14 cellular contexts compared by ENCODE assay signal in the genomic region with DNA sequence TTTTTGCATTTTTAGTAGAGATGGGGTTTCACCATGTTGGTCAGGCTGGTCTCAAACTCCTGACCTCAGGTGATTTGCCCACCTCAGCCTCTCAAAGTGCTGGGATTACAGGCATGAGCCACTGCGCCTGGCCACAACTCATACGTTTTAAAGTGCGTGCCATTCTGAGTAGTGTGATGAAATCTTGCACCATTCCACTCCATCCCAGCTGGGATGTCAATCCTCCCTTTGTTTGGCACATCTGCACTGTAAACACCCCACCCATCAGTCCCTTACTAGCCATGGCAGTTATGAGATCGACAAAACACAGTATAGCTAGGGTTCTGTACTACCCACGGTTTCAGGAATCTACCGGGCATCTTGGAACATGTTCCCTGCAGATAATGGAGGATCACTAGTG. TPM values are rescaled to one million over a fixed set of nuclear protein-coding genes. Genes with fewer than 3 reads are reported as not detected.
DNase-seq lines count a peak whose midpoint lies in the region; ATAC-seq and TF ChIP-seq lines count a peak whose summit lies in the region.
"Not testable (repeated sequence)": the region's sequence is repeated elsewhere in the genome, so short reads cannot be mapped to it uniquely, and the experiment has no call there.
"Had no signal": no experiment of that assay in that cellular context is flagged by ENCODE, and none has a peak within 500 bp of the region (broad histone marks: within the 10 kb centered on the region; RNA-seq: fewer than 3 reads in every experiment).

No MANE protein-coding gene starts in this region.

- not testable (repeated sequence) for BruUV-seq in IMR-90 (replicated peaks; lab: Mats Ljungman, UMichigan)

- no CpG with 5 or more reads among the region's 6 CpGs for WGBS in IMR-90 (ENCODE audit: extremely low coverage in 2 of 2, insufficient read length in 1 of 2), 2 experiments
- WGBS in esophagus squamous epithelium, 2 donors: 30 to 69% methylated on average over 6 of the region's 6 CpGs
- no CpG with 5 or more reads among the region's 6 CpGs for WGBS in trophoblast cell (ENCODE audit: extremely low coverage, insufficient coverage, insufficient read length)
- 78% methylated on average over 6 of the region's 6 CpGs for WGBS in smooth muscle cell (ENCODE audit: low lambda C conversion rate)

- not testable (repeated sequence) for H3K79me2 ChIP-seq in trophoblast cell (ENCODE audit: control insufficient read depth, insufficient read depth, low read length, poor library complexity); smooth muscle cell (ENCODE audit: low read depth)

- H3K4me1 ChIP-seq in IMR-90 (ENCODE audit: control insufficient read depth, insufficient read depth, low read length); trophoblast cell (ENCODE audit: control insufficient read depth in 1 of 2, insufficient read depth in 2 of 2, low read length in 2 of 2); smooth muscle cell (ENCODE audit: low read depth): not testable (repeated sequence)
- H3K4me1 ChIP-seq in esophagus squamous epithelium: peaks cover 0 to 14% (median 0%) of the 10 kb centered on the region in 3 donors

- not testable (repeated sequence) for H2BK12ac ChIP-seq in trophoblast cell (ENCODE audit: low read length)

- H3K9ac ChIP-seq in IMR-90 (ENCODE audit: low read depth, low read length); trophoblast cell (ENCODE audit: low read length): not testable (repeated sequence)
- H3K9ac ChIP-seq in smooth muscle cell (ENCODE audit: low read depth): peak overlapping the region; percentile 39

- not testable (repeated sequence) for H3K9me3 Mint-ChIP-seq in endothelial cell (ENCODE audit: unreplicated experiment)

- H3K27me3 Mint-ChIP-seq in endothelial cell (ENCODE audit: unreplicated experiment): peaks cover 13% of the 10 kb centered on the region

- H4K20me1 ChIP-seq in IMR-90 (ENCODE audit: insufficient read depth, low read length); smooth muscle cell (ENCODE audit: low read depth): not testable (repeated sequence)

- H3K4me3 ChIP-seq in IMR-90 (ENCODE audit: insufficient read depth, low read depth, low read length); esophagus squamous epithelium; trophoblast cell (ENCODE audit: low read depth, low read length); smooth muscle cell: not testable (repeated sequence)

- H2BK120ac ChIP-seq in IMR-90 (ENCODE audit: low read depth, low read length); trophoblast cell (ENCODE audit: insufficient read depth, low read length, poor library complexity): not testable (repeated sequence)

- not testable (repeated sequence) for TF ChIP-seq CTCF in IMR-90 (conservative IDR thresholded peaks at IDR 0.05; ENCODE audit: low read depth, low read length); endothelial cell (IDR thresholded peaks at IDR 0.05; ENCODE audit: unreplicated experiment); esophagus squamous epithelium (IDR thresholded peaks at IDR 0.05); smooth muscle cell (IDR thresholded peaks at IDR 0.05; ENCODE audit: borderline replicate concordance, insufficient read depth, poor library complexity, severe bottlenecking)

- not testable (repeated sequence) for H3K36me3 Mint-ChIP-seq in endothelial cell (ENCODE audit: low read depth, unreplicated experiment)

- not testable (repeated sequence) for H2AK5ac ChIP-seq in IMR-90 (ENCODE audit: low read depth, low read length); trophoblast cell (ENCODE audit: low read length)

- H3K9me3 ChIP-seq in IMR-90 (ENCODE audit: control insufficient read depth, insufficient read depth, low read length); esophagus squamous epithelium; trophoblast cell (ENCODE audit: insufficient read depth, low read depth, low read length); smooth muscle cell (replicated peaks; ENCODE audit: low read depth): not testable (repeated sequence)

- H3K56ac ChIP-seq in IMR-90 (ENCODE audit: extremely low read depth, insufficient read depth, low read length): not testable (repeated sequence)

- in situ Hi-C loops in IMR-90 (cut with MboI; ENCODE audit: low sequenced_read_pairs): not testable (repeated sequence)

- not testable (repeated sequence) for H3K18ac ChIP-seq in IMR-90 (ENCODE audit: low read depth, low read length); trophoblast cell (ENCODE audit: low read length)

- not testable (repeated sequence) for H4K91ac ChIP-seq in IMR-90 (ENCODE audit: insufficient read depth, low read depth, low read length)
- H4K91ac ChIP-seq in trophoblast cell (ENCODE audit: low read depth, low read length): peak overlapping the region; percentile 1

- intact Hi-C loops in IMR-90 (cut with micrococcal nuclease); esophagus squamous epithelium (cut with DNase I): not testable (repeated sequence)

- H2BK5ac ChIP-seq in IMR-90 (ENCODE audit: low read depth, low read length, poor library complexity, severe bottlenecking); trophoblast cell (ENCODE audit: low read depth, low read length, poor library complexity): not testable (repeated sequence)

- not testable (repeated sequence) for H4K8ac ChIP-seq in IMR-90 (ENCODE audit: low read depth in 2 of 2, low read length in 2 of 2); trophoblast cell (ENCODE audit: low read depth, low read length)

- peaks cover 10% of the 10 kb centered on the region for H3K4me1 Mint-ChIP-seq in endothelial cell (ENCODE audit: unreplicated experiment)

- H2AK9ac ChIP-seq in IMR-90 (replicated peaks; ENCODE audit: low read depth, low read length, poor library complexity): not testable (repeated sequence)

- H3K27me3 ChIP-seq in IMR-90 (ENCODE audit: control insufficient read depth, insufficient read depth, low read length); esophagus squamous epithelium; trophoblast cell (ENCODE audit: insufficient read depth, low read length); smooth muscle cell (ENCODE audit: low read depth): not testable (repeated sequence)

- POLR2A ChIA-PET in IMR-90 (lab: Charles Lee; ENCODE audit: unreplicated experiment): not testable (repeated sequence)

- DNase-seq in IMR-90; endothelial cell (ENCODE audit: low spot score); epithelial cell of prostate (ENCODE audit: low read depth, low spot score); esophagus squamous epithelium (lab: John Stamatoyannopoulos, UW); smooth muscle cell (lab: John Stamatoyannopoulos, UW; ENCODE audit: unreplicated experiment): not testable (repeated sequence)
- peak; percentile 33 to 89 for DNase-seq in trophoblast cell

- not testable (repeated sequence) for TF ChIP-seq POLR2A in IMR-90 (IDR thresholded peaks at IDR 0.05; ENCODE audit: low read depth, low read length); esophagus squamous epithelium (IDR thresholded peaks at IDR 0.05)

- not testable (repeated sequence) for H3K14ac ChIP-seq in IMR-90 (replicated peaks; ENCODE audit: low read depth, low read length); trophoblast cell (ENCODE audit: low read length)

- H3K79me1 ChIP-seq in IMR-90 (ENCODE audit: low read depth in 1 of 2, low read length in 2 of 2); trophoblast cell (ENCODE audit: low read length): not testable (repeated sequence)

- H3K4me2 ChIP-seq in IMR-90 (ENCODE audit: low read depth, low read length); trophoblast cell (ENCODE audit: low read length); smooth muscle cell: not testable (repeated sequence)

- H2BK20ac ChIP-seq in IMR-90 (ENCODE audit: low read depth, low read length): not testable (repeated sequence)

- not testable (repeated sequence) for H3K27ac ChIP-seq in IMR-90 (ENCODE audit: insufficient read depth, low read length)
- H3K27ac ChIP-seq in epithelial cell of prostate: peak overlapping the region; percentile 46
- peak overlapping the region; percentile 65 to 79 (median 73) for H3K27ac ChIP-seq in esophagus squamous epithelium
- peak overlapping the region; percentile 13 for H3K27ac ChIP-seq in trophoblast cell (ENCODE audit: low read depth, low read length)
- H3K27ac ChIP-seq in smooth muscle cell (ENCODE audit: low read depth): peak overlapping the region; percentile 83

- H2AFZ ChIP-seq in IMR-90 (replicated peaks; ENCODE audit: low read length, poor library complexity); trophoblast cell (ENCODE audit: insufficient read depth, low read length, poor library complexity); smooth muscle cell (ENCODE audit: low read depth): not testable (repeated sequence)

- not testable (repeated sequence) for H3K9me1 ChIP-seq in IMR-90 (ENCODE audit: insufficient read depth, low read length)

- H3K23ac ChIP-seq in IMR-90 (ENCODE audit: low read depth, low read length): 0 out of 2 replicates have a peak overlapping the region, but pooled peaks have one; percentile 25
- H3K23ac ChIP-seq in trophoblast cell (ENCODE audit: low read length): not testable (repeated sequence)

- not testable (repeated sequence) for H4K12ac ChIP-seq in trophoblast cell (ENCODE audit: low read depth, low read length)

- not testable (repeated sequence) for H3K4ac ChIP-seq in IMR-90 (ENCODE audit: low read depth, low read length); trophoblast cell (ENCODE audit: low read depth, low read length)

- dilution Hi-C loops in IMR-90 (cut with HindIII; ENCODE audit: low sequenced_read_pairs, unreplicated experiment): not testable (repeated sequence)

- not testable (repeated sequence) for H3K27ac Mint-ChIP-seq in endothelial cell (ENCODE audit: unreplicated experiment)

- H2BK15ac ChIP-seq in IMR-90 (ENCODE audit: low read depth, low read length): not testable (repeated sequence)

- not testable (repeated sequence) for TF ChIP-seq RAD21 in IMR-90 (IDR thresholded peaks at IDR 0.05; ENCODE audit: low read length)

- not testable (repeated sequence) for ATAC-seq in IMR-90 (ENCODE audit: low read depth)

- peak overlapping the region; percentile 19 for H3K4me3 Mint-ChIP-seq in endothelial cell (ENCODE audit: unreplicated experiment)

- not testable (repeated sequence) for H4K5ac ChIP-seq in IMR-90 (ENCODE audit: low read depth, low read length)

- not testable (repeated sequence) for H3K36me3 ChIP-seq in IMR-90 (ENCODE audit: control insufficient read depth, insufficient read depth, low read length); esophagus squamous epithelium; trophoblast cell (ENCODE audit: control insufficient read depth in 1 of 2, insufficient read depth in 2 of 2, low read length in 2 of 2); smooth muscle cell (ENCODE audit: low read depth)

- H3F3A ChIP-seq in smooth muscle cell (ENCODE audit: low read depth): not testable (repeated sequence)

- CTCF ChIA-PET in IMR-90 (lab: Yijun Ruan, JAX): not testable (repeated sequence)

RNA-seq across cellular contexts. Expression of a gene that starts 9.2 kb away (rescaled TPM):
- total RNA-seq in IMR-90 (2012; rRNA removed) (18.6 and 19.4 TPM in 2 replicates), endothelial cell (ENCODE audit: unreplicated experiment) (43.5 TPM), esophagus squamous epithelium (10 to 100 TPM in 1 of 4 donors, 1 to 10 TPM in 3; 1.4 to 10.3 (median 4.6) TPM), smooth muscle cell (27.6 and 39.3 TPM in 2 replicates)
- polyA plus RNA-seq in IMR-90 (2012; rRNA removed) (64.9 and 84.7 TPM in 2 replicates), smooth muscle cell (42.2 and 51.6 TPM in 2 replicates)
- polyA plus RNA-seq in IMR-90 (2012; cell fraction: cytosol; rRNA removed): 50.7 and 84.5 TPM in 2 replicates
- 87.9 and 261 TPM in 2 replicates for polyA plus RNA-seq in IMR-90 (2012; cell fraction: nucleus; rRNA removed; ENCODE audit: low replicate concordance)
- polyA plus RNA-seq in trophoblast cell (2013): 72.8 and 76.1 TPM in 2 replicates
- total RNA-seq: GM12878 had no signal
- polyA plus RNA-seq: CD14-positive monocyte, GM12878 had no signal

RNA-seq across cellular contexts. Expression of a gene that starts 16.0 kb away (rescaled TPM):
- total RNA-seq in IMR-90 (2012; rRNA removed) (not detected in 2 replicates), endothelial cell (ENCODE audit: unreplicated experiment) (not detected), esophagus squamous epithelium (not detected), smooth muscle cell (not detected in 2 replicates)
- polyA plus RNA-seq in IMR-90 (2012; rRNA removed) (not detected in 2 replicates), smooth muscle cell (not detected in 2 replicates)
- polyA plus RNA-seq in IMR-90 (2012; cell fraction: cytosol; rRNA removed): not detected in 2 replicates
- polyA plus RNA-seq in IMR-90 (2012; cell fraction: nucleus; rRNA removed; ENCODE audit: low replicate concordance): not detected in 2 replicates
- not detected in 2 replicates for polyA plus RNA-seq in trophoblast cell (2013)
- total RNA-seq: CD4-positive, alpha-beta T cell; CD8-positive, alpha-beta memory T cell; GM12878; GM23248; H1; H7 had no signal
- polyA plus RNA-seq: A549; CD14-positive monocyte; CD8-positive, alpha-beta memory T cell; GM12878; GM23248; H1 had no signal

RNA-seq across cellular contexts. Expression of a gene that starts 48.7 kb away (rescaled TPM):
- not detected in 2 replicates for total RNA-seq in IMR-90 (2012; rRNA removed)
- polyA plus RNA-seq in IMR-90 (2012; rRNA removed): not detected in 2 replicates
- not detected in 2 replicates for polyA plus RNA-seq in IMR-90 (2012; cell fraction: cytosol; rRNA removed)
- not detected in 2 replicates for polyA plus RNA-seq in IMR-90 (2012; cell fraction: nucleus; rRNA removed; ENCODE audit: low replicate concordance)
- total RNA-seq in endothelial cell (ENCODE audit: unreplicated experiment): not detected
- under 1 TPM in 2 of 4 donors, not detected in 2; 0.42 to 0.44 TPM for total RNA-seq in esophagus squamous epithelium
- 0.62 and 0.71 TPM in 2 replicates for polyA plus RNA-seq in trophoblast cell (2013)
- total RNA-seq in smooth muscle cell: not detected in 2 replicates
- polyA plus RNA-seq in smooth muscle cell: not detected in 2 replicates
- total RNA-seq: CD4-positive, alpha-beta T cell; CD8-positive, alpha-beta memory T cell; GM23248; H1; H7 had no signal
- polyA plus RNA-seq: A549; CD14-positive monocyte; CD8-positive, alpha-beta memory T cell; GM23248; H1 had no signal
